ENCODE assay signal across 8 cellular contexts in the genomic region with DNA sequence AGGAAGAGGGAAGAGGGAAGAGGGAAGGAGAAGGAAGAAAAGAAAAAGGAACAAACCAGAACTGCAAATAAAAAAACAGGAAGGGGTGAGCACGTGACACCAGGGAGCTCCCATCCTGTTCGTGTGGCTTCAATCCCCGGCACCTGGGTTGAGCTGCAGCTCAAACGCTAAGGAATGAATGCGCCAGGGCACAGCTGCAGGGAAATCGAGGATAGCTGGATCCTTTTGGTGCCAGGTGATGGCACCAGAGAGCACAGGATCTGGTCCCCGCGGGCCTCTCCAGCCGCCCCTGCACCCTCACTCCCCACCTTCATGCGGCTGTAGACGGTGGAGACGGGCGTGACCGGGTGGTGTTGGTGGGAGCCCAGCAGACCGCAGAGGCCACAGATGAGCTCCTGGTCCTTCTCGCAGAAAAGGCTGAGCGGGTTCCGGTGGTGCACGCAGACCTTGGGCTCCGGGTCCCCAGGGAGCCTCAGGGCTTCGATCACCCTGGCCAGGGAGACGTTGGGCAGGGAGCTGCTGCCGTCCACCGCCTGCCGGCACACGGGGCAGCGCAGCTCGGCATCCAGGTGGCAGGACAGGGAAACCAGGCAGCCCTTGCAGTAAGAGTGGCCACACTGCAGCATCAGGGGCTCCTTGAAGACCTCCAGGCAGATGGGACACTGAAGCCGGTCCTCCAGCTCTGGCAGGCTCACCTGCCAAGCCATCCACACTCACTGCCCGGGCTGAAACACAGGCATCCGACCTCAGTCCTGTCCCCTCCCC. TPM values are rescaled to one million over a fixed set of nuclear protein-coding genes. Genes with fewer than 3 reads are reported as not detected.
A peak's percentile ranks its signal among the peaks of the same experiment; 100 is the strongest.
DNase-seq lines count a peak whose midpoint lies in the region; TF ChIP-seq lines count a peak whose summit lies in the region.
"Not testable (repeated sequence)": the region's sequence is repeated elsewhere in the genome, so short reads cannot be mapped to it uniquely, and the experiment has no call there.

No MANE protein-coding gene starts in this region.

- peak overlapping the region; percentile 39; the same call in 1 of the 2 replicates for H3K4me2 ChIP-seq in OCI-LY1 (ENCODE audit: low read length)

- not testable (repeated sequence) for H4K20me1 ChIP-seq in OCI-LY1 (ENCODE audit: insufficient read depth, low read length)

- H2AFZ ChIP-seq in ACC112 (ENCODE audit: low read length, unreplicated experiment) = peak overlapping the region; percentile 51
- not testable (repeated sequence) for H2AFZ ChIP-seq in OCI-LY1 (ENCODE audit: low read length)

- intact Hi-C loops in dendritic cell treated with granulocyte-macrophage colony-stimulating factor and Interleukin-4, amounts not matched to agents 40 ng/mL and 50 ng/mL, for 4 days (cut with micrococcal nuclease) = not testable (repeated sequence)

- not testable (repeated sequence) for H3K9me2 ChIP-seq in OCI-LY1 (ENCODE audit: low read depth, low read length)

- peaks cover 16% of the 10 kb centered on the region for H3K4me1 Mint-ChIP-seq in dendritic cell treated with granulocyte-macrophage colony-stimulating factor and Interleukin-4, amounts not matched to agents 40 ng/mL and 50 ng/mL, for 4 days (ENCODE audit: low read depth)

- peak overlapping the region; percentile 51 for H3K27ac Mint-ChIP-seq in dendritic cell treated with granulocyte-macrophage colony-stimulating factor and Interleukin-4, amounts not matched to agents 40 ng/mL and 50 ng/mL, for 4 days

- not testable (repeated sequence) for H3K36me3 ChIP-seq in ACC112 (ENCODE audit: insufficient read depth, low read length); OCI-LY1 (ENCODE audit: insufficient read depth, low read length); kidney epithelial cell (ENCODE audit: control insufficient read depth, insufficient read depth, low read length)

- not testable (repeated sequence) for H3K9me3 ChIP-seq in OCI-LY1 (ENCODE audit: low read length)

- H3K9me3 Mint-ChIP-seq in dendritic cell treated with granulocyte-macrophage colony-stimulating factor and Interleukin-4, amounts not matched to agents 40 ng/mL and 50 ng/mL, for 4 days = not testable (repeated sequence)

- H3K9ac ChIP-seq in OCI-LY1 (ENCODE audit: low read length) = not testable (repeated sequence)

- H3K27ac ChIP-seq in ACC112 (ENCODE audit: low read depth, low read length); OCI-LY1 (ENCODE audit: low read depth, low read length, poor library complexity, severe bottlenecking): not testable (repeated sequence)

- not testable (repeated sequence) for H3F3A ChIP-seq in OCI-LY1 (ENCODE audit: insufficient read depth, low read length)

- H3K4me3 Mint-ChIP-seq in dendritic cell treated with granulocyte-macrophage colony-stimulating factor and Interleukin-4, amounts not matched to agents 40 ng/mL and 50 ng/mL, for 4 days = peak overlapping the region; percentile 57

- H3K36me3 Mint-ChIP-seq in dendritic cell treated with granulocyte-macrophage colony-stimulating factor and Interleukin-4, amounts not matched to agents 40 ng/mL and 50 ng/mL, for 4 days (ENCODE audit: low read depth) = not testable (repeated sequence)

- H3K4me3 ChIP-seq in ACC112 (ENCODE audit: low read depth, low read length) = peak overlapping the region; percentile 42; the same call in 1 of the 2 replicates
- not testable (repeated sequence) for H3K4me3 ChIP-seq in OCI-LY1 (ENCODE audit: low read depth, low read length, poor library complexity, severe bottlenecking); kidney epithelial cell (ENCODE audit: low read depth, low read length)

- in situ Hi-C loops in GM13977 (cut with MboI; ENCODE audit: low pct_unique_long_range_greater_than_20kb, low sequenced_read_pairs, unreplicated experiment) = not testable (repeated sequence)

- H3K27me3 ChIP-seq in ACC112 (ENCODE audit: insufficient read depth, low read length); OCI-LY1 (ENCODE audit: insufficient read depth, low read length); kidney epithelial cell (ENCODE audit: control insufficient read depth, insufficient read depth, low read length): not testable (repeated sequence)

- not testable (repeated sequence) for H3K27me3 Mint-ChIP-seq in dendritic cell treated with granulocyte-macrophage colony-stimulating factor and Interleukin-4, amounts not matched to agents 40 ng/mL and 50 ng/mL, for 4 days

- DNase-seq in GM13977 (ENCODE audit: low spot score) (peak; percentile 89), Kasumi-1 (lab: John Stamatoyannopoulos, UW) (peak; percentile 41 to 71)
- DNase-seq in activated CD8-positive, alpha-beta memory T cell treated with anti-CD3 and anti-CD28 coated beads for 1 hour (ENCODE audit: extremely low read depth in 1 of 2, low read depth in 1 of 2) = peak; percentile 8 to 22
- not testable (repeated sequence) for DNase-seq in kidney epithelial cell (ENCODE audit: low read depth)
- DNase-seq in stimulated activated CD4-positive, alpha-beta T cell treated with anti-CD3 and anti-CD28 coated beads, Interleukin-12 subunit alpha, Interleukin-12 subunit beta, amount 100 ng/mL, for 24 hours (ENCODE audit: low read depth in 2 of 2) = peak; percentile 15 to 48

- peak; percentile 76 for TF ChIP-seq CTCF in GM13977 (IDR thresholded peaks at IDR 0.05; ENCODE audit: extremely low read depth, insufficient read depth, missing control alignments)
- TF ChIP-seq CTCF in OCI-LY1 (IDR thresholded peaks at IDR 0.05; ENCODE audit: low read length) = peak; percentile 66
- peak; percentile 73 for TF ChIP-seq CTCF in kidney epithelial cell (IDR thresholded peaks at IDR 0.05; ENCODE audit: insufficient read depth, low read length, poor library complexity, severe bottlenecking)

- H3K79me2 ChIP-seq in ACC112 (ENCODE audit: control insufficient read depth, insufficient read depth, low read length, unreplicated experiment); OCI-LY1 (ENCODE audit: insufficient read depth, low read length): not testable (repeated sequence)

- not testable (repeated sequence) for H3K4me1 ChIP-seq in ACC112 (ENCODE audit: control insufficient read depth, insufficient read depth, low read length, unreplicated experiment); OCI-LY1 (ENCODE audit: insufficient read depth, low read length, severe bottlenecking)

RNA-seq across cellular contexts. Expression of gene TRIM50, which starts 3.6 kb away (rescaled TPM):
- not detected in 2 replicates for total RNA-seq in kidney epithelial cell

RNA-seq across cellular contexts. Expression of gene FKBP6, which starts 3.7 kb away (rescaled TPM):
- total RNA-seq in kidney epithelial cell = not detected in 2 replicates

RNA-seq across cellular contexts. Expression of gene NSUN5, which starts 15.6 kb away (rescaled TPM):
- 63.4 and 69.6 TPM in 2 replicates for total RNA-seq in kidney epithelial cell
